In the genomic region with DNA sequence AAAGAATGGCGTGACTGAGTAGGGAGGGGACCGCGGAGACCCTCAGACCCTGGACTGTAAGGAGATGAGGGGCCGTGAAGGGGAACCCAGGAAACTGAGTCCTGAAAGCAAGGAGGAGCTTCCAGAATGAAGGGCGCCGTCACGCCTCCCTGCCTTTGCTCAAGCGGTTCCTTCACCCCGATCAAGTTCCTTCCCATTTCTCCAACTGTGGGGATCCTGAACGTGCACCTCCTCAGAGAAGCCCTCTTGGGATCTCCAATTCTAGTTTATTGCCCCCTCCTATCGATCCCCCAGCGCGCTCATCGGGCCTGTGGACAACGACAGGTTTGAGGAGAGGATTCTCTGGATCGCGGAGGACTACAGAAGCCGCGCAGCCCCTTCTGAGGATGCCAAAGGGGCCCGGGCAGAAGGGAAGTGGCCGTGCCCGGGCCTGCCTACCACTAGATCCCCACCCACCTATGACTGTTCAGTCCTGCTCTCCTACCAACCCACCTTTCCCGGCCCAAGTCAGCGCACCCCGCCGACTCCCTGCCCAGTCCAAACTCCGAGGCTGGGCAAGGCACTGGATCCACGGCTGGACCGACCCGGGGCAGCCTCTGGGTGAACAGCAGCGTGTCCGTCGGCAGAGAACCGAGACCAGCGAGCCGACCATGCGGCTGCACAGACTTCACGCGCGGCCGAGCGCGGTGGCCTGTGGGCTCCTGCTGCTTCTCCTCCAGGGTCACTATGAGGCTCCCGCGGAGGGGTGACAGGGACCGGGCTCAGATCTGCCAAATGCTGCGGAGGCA, we compare ENCODE assay signal across 9 cellular contexts. TPM values are rescaled to one million over a fixed set of nuclear protein-coding genes. Genes with fewer than 3 reads are reported as not detected.
DNase-seq lines count a peak whose midpoint lies in the region; ATAC-seq and TF ChIP-seq lines count a peak whose summit lies in the region.
"Had no signal": no experiment of that assay in that cellular context is flagged by ENCODE, and none has a peak within 500 bp of the region (broad histone marks: within the 10 kb centered on the region; RNA-seq: fewer than 3 reads in every experiment).

No MANE protein-coding gene starts in this region.

- intact Hi-C loops in gastrocnemius medialis (cut with DNase I; ENCODE audit: low total_unique reads), result no loop called here

- H3K27ac ChIP-seq in foreskin keratinocyte (no peak overlapping the region), gastrocnemius medialis (peak overlapping the region; percentile 97 to 99 (median 97))

- H3K27me3 ChIP-seq in foreskin keratinocyte (no peaks in the 10 kb centered on the region), gastrocnemius medialis (no peaks in the 10 kb centered on the region)

- H3K4me1 ChIP-seq in foreskin keratinocyte (no peaks in the 10 kb centered on the region), gastrocnemius medialis (peaks cover 28 to 42% of the 10 kb centered on the region in 2 donors)

- DNase-seq in GM12864 (ENCODE audit: low read depth) (no peak), foreskin keratinocyte (peak in 1 of 2 donors; percentile 55), gastrocnemius medialis (peak in 1 of 2 donors; percentile 53), UCSD-AML1 (lab: John Stamatoyannopoulos, UW; ENCODE audit: unreplicated experiment) (no peak), NCI-H1105 (lab: John Stamatoyannopoulos, UW) (no peak), T1000 (lab: John Stamatoyannopoulos, UW) (no peak)
- no peak for DNase-seq in stimulated activated CD4-positive, alpha-beta T cell treated with anti-CD3 and anti-CD28 coated beads, Interleukin-4, amount 100 ng/mL, for 24 hours

- no peak for TF ChIP-seq CTCF in GM12864 (IDR thresholded peaks at IDR 0.05; ENCODE audit: low read depth, low read length, missing control alignments)
- TF ChIP-seq CTCF in WI38 (IDR thresholded peaks at IDR 0.05; ENCODE audit: low read depth, low read length), result no peak
- TF ChIP-seq CTCF in foreskin keratinocyte (conservative IDR thresholded peaks at IDR 0.05), result no peak
- TF ChIP-seq CTCF in gastrocnemius medialis (IDR thresholded peaks at IDR 0.05 in 4 of 5, conservative IDR thresholded peaks at IDR 0.05 in 1 of 5), result no peak

- in situ Hi-C loops in gastrocnemius medialis (cut with MboI; ENCODE audit: low sequenced_read_pairs in 4 of 4), result no loop called here

- H3K9me3 ChIP-seq in gastrocnemius medialis, result no peaks in the 10 kb centered on the region

- H3K4me3 ChIP-seq in GM12864 (ENCODE audit: low read depth, low read length) (peak overlapping the region; percentile 58), WI38 (ENCODE audit: low read depth, low read length) (peak overlapping the region; percentile 48), gastrocnemius medialis (peak overlapping the region; percentile 74 to 90 (median 82))

- peak; percentile 72 for ATAC-seq in foreskin keratinocyte
- ATAC-seq in gastrocnemius medialis, result peak; percentile 14

- peaks cover 0 to 8% of the 10 kb centered on the region in 2 donors for H3K36me3 ChIP-seq in gastrocnemius medialis

- peak; percentile 7 to 36 for TF ChIP-seq POLR2A in gastrocnemius medialis (IDR thresholded peaks at IDR 0.05)

RNA-seq across cellular contexts. Expression of a gene that starts 12.8 kb away (rescaled TPM):
- total RNA-seq in foreskin keratinocyte (0.88 and 1.1 TPM in 2 replicates), gastrocnemius medialis (10 to 100 TPM; 10.3 to 30.3 (median 12.9) TPM)
- 0.43 and 0.55 TPM in 2 replicates for polyA plus RNA-seq in foreskin keratinocyte
- total RNA-seq: lung microvascular endothelial cell had no signal

RNA-seq across cellular contexts. Expression of a gene that starts 12.9 kb away (rescaled TPM):
- total RNA-seq in foreskin keratinocyte (33.5 and 34.0 TPM in 2 replicates), gastrocnemius medialis (10 to 100 TPM; 25.6 to 48.2 (median 37.7) TPM)
- polyA plus RNA-seq in foreskin keratinocyte, result 16.9 and 19.0 TPM in 2 replicates

RNA-seq across cellular contexts. Expression of a gene that starts 14.0 kb away (rescaled TPM):
- total RNA-seq in foreskin keratinocyte, result 118 and 134 TPM in 2 replicates
- polyA plus RNA-seq in foreskin keratinocyte, result 176 and 179 TPM in 2 replicates
- total RNA-seq in gastrocnemius medialis, result 100 to 1,000 TPM; 189 to 338 (median 264) TPM

RNA-seq across cellular contexts. Expression of a gene that starts 22.9 kb away (rescaled TPM):
- total RNA-seq in foreskin keratinocyte (1.5 and 2.2 TPM in 2 replicates), gastrocnemius medialis (1,000 to 10,000 TPM in 1 of 4 donors, 100 to 1,000 TPM in 3; 286 to 1,191 (median 655) TPM)
- polyA plus RNA-seq in foreskin keratinocyte, result 1.7 and 3.1 TPM in 2 replicates

RNA-seq across cellular contexts. Expression of a gene that starts 29.5 kb away (rescaled TPM):
- total RNA-seq in foreskin keratinocyte (0.07 TPM in 1 of 2 replicates, not detected in the other), gastrocnemius medialis (under 1 TPM in 3 of 4 donors, not detected in 1; 0.10 to 0.87 (median 0.16) TPM)
- 0.02 TPM in 1 of 2 replicates, not detected in the other for polyA plus RNA-seq in foreskin keratinocyte
- total RNA-seq: lung microvascular endothelial cell had no signal
